1 cellular context compared by ENCODE assay signal in genomic region chr16:90166679-90167556, GRCh38.
A peak's percentile ranks its signal among the peaks of the same experiment; 100 is the strongest.
TF ChIP-seq lines count a peak whose summit lies in the region.
"Not testable (repeated sequence)": the region's sequence is repeated elsewhere in the genome, so short reads cannot be mapped to it uniquely, and the experiment has no call there.

No MANE protein-coding gene starts in this region.

TF ChIP-seq in K562, 482 proteins besides CTCF, POLR2A, EP300 and RAD21 (continued from another document):
- TF ChIP-seq, protein P1, sequence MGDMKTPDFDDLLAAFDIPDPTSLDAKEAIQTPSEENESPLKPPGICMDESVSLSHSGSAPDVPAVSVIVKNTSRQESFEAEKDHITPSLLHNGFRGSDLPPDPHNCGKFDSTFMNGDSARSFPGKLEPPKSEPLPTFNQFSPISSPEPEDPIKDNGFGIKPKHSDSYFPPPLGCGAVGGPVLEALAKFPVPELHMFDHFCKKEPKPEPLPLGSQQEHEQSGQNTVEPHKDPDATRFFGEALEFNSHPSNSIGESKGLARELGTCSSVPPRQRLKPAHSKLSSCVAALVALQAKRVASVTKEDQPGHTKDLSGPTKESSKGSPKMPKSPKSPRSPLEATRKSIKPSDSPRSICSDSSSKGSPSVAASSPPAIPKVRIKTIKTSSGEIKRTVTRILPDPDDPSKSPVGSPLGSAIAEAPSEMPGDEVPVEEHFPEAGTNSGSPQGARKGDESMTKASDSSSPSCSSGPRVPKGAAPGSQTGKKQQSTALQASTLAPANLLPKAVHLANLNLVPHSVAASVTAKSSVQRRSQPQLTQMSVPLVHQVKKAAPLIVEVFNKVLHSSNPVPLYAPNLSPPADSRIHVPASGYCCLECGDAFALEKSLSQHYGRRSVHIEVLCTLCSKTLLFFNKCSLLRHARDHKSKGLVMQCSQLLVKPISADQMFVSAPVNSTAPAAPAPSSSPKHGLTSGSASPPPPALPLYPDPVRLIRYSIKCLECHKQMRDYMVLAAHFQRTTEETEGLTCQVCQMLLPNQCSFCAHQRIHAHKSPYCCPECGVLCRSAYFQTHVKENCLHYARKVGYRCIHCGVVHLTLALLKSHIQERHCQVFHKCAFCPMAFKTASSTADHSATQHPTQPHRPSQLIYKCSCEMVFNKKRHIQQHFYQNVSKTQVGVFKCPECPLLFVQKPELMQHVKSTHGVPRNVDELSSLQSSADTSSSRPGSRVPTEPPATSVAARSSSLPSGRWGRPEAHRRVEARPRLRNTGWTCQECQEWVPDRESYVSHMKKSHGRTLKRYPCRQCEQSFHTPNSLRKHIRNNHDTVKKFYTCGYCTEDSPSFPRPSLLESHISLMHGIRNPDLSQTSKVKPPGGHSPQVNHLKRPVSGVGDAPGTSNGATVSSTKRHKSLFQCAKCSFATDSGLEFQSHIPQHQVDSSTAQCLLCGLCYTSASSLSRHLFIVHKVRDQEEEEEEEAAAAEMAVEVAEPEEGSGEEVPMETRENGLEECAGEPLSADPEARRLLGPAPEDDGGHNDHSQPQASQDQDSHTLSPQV (IDR thresholded peaks at IDR 0.05): peak; percentile 53
- TF ChIP-seq CREB1, NR2C1 (IDR thresholded peaks at IDR 0.05): not testable (repeated sequence)
- TF ChIP-seq CREB1 (CRISPR knock-in tag; IDR thresholded peaks at IDR 0.05): peak; percentile 31; the same call in 1 of the 2 replicates
- peak; percentile 49; the same call in 1 of the 2 replicates for TF ChIP-seq RBFOX2 (IDR thresholded peaks at IDR 0.05; ENCODE audit: low read depth, low read length)
- TF ChIP-seq RREB1 (CRISPR knock-in tag; IDR thresholded peaks at IDR 0.05): 0 out of 2 replicates have a peak, but pooled peaks have one; percentile 39
- peak; percentile 49 for TF ChIP-seq ETV1 (tag; conservative IDR thresholded peaks at IDR 0.05; ENCODE audit: low read depth)
- TF ChIP-seq CEBPB (tag; IDR thresholded peaks at IDR 0.05): 0 out of 2 replicates have a peak, but pooled peaks have one; percentile 48
- 0 out of 2 replicates have a peak, but pooled peaks have one; percentile 43 for TF ChIP-seq HMBOX1 (IDR thresholded peaks at IDR 0.05)
- TF ChIP-seq ATF7 (IDR thresholded peaks at IDR 0.05): peak; percentile 51; the same call in 1 of the 2 replicates
- TF ChIP-seq NR2C1 (tag; IDR thresholded peaks at IDR 0.05): peak; percentile 15; the same call in 1 of the 2 replicates
- TF ChIP-seq, protein P2, sequence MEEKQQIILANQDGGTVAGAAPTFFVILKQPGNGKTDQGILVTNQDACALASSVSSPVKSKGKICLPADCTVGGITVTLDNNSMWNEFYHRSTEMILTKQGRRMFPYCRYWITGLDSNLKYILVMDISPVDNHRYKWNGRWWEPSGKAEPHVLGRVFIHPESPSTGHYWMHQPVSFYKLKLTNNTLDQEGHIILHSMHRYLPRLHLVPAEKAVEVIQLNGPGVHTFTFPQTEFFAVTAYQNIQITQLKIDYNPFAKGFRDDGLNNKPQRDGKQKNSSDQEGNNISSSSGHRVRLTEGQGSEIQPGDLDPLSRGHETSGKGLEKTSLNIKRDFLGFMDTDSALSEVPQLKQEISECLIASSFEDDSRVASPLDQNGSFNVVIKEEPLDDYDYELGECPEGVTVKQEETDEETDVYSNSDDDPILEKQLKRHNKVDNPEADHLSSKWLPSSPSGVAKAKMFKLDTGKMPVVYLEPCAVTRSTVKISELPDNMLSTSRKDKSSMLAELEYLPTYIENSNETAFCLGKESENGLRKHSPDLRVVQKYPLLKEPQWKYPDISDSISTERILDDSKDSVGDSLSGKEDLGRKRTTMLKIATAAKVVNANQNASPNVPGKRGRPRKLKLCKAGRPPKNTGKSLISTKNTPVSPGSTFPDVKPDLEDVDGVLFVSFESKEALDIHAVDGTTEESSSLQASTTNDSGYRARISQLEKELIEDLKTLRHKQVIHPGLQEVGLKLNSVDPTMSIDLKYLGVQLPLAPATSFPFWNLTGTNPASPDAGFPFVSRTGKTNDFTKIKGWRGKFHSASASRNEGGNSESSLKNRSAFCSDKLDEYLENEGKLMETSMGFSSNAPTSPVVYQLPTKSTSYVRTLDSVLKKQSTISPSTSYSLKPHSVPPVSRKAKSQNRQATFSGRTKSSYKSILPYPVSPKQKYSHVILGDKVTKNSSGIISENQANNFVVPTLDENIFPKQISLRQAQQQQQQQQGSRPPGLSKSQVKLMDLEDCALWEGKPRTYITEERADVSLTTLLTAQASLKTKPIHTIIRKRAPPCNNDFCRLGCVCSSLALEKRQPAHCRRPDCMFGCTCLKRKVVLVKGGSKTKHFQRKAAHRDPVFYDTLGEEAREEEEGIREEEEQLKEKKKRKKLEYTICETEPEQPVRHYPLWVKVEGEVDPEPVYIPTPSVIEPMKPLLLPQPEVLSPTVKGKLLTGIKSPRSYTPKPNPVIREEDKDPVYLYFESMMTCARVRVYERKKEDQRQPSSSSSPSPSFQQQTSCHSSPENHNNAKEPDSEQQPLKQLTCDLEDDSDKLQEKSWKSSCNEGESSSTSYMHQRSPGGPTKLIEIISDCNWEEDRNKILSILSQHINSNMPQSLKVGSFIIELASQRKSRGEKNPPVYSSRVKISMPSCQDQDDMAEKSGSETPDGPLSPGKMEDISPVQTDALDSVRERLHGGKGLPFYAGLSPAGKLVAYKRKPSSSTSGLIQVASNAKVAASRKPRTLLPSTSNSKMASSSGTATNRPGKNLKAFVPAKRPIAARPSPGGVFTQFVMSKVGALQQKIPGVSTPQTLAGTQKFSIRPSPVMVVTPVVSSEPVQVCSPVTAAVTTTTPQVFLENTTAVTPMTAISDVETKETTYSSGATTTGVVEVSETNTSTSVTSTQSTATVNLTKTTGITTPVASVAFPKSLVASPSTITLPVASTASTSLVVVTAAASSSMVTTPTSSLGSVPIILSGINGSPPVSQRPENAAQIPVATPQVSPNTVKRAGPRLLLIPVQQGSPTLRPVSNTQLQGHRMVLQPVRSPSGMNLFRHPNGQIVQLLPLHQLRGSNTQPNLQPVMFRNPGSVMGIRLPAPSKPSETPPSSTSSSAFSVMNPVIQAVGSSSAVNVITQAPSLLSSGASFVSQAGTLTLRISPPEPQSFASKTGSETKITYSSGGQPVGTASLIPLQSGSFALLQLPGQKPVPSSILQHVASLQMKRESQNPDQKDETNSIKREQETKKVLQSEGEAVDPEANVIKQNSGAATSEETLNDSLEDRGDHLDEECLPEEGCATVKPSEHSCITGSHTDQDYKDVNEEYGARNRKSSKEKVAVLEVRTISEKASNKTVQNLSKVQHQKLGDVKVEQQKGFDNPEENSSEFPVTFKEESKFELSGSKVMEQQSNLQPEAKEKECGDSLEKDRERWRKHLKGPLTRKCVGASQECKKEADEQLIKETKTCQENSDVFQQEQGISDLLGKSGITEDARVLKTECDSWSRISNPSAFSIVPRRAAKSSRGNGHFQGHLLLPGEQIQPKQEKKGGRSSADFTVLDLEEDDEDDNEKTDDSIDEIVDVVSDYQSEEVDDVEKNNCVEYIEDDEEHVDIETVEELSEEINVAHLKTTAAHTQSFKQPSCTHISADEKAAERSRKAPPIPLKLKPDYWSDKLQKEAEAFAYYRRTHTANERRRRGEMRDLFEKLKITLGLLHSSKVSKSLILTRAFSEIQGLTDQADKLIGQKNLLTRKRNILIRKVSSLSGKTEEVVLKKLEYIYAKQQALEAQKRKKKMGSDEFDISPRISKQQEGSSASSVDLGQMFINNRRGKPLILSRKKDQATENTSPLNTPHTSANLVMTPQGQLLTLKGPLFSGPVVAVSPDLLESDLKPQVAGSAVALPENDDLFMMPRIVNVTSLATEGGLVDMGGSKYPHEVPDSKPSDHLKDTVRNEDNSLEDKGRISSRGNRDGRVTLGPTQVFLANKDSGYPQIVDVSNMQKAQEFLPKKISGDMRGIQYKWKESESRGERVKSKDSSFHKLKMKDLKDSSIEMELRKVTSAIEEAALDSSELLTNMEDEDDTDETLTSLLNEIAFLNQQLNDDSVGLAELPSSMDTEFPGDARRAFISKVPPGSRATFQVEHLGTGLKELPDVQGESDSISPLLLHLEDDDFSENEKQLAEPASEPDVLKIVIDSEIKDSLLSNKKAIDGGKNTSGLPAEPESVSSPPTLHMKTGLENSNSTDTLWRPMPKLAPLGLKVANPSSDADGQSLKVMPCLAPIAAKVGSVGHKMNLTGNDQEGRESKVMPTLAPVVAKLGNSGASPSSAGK (IDR thresholded peaks at IDR 0.05): peak; percentile 74
- TF ChIP-seq, protein P3, sequence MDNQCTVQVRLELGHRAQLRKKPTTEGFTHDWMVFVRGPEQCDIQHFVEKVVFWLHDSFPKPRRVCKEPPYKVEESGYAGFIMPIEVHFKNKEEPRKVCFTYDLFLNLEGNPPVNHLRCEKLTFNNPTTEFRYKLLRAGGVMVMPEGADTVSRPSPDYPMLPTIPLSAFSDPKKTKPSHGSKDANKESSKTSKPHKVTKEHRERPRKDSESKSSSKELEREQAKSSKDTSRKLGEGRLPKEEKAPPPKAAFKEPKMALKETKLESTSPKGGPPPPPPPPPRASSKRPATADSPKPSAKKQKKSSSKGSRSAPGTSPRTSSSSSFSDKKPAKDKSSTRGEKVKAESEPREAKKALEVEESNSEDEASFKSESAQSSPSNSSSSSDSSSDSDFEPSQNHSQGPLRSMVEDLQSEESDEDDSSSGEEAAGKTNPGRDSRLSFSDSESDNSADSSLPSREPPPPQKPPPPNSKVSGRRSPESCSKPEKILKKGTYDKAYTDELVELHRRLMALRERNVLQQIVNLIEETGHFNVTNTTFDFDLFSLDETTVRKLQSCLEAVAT (IDR thresholded peaks at IDR 0.05): peak in 1 of 2 experiments; percentile 65; a peak in 1 of 4 replicates
